In genomic region chr5:37501152-37501551, GRCh38 we compare ENCODE assay signal across 1 cellular context.
TF ChIP-seq lines count a peak whose summit lies in the region.

No MANE protein-coding gene starts in this region.

TF ChIP-seq in IMR-90, 13 proteins besides CTCF, POLR2A, EP300 and RAD21:
- TF ChIP-seq USF2 (IDR thresholded peaks at IDR 0.05; ENCODE audit: low read depth, low read length) = no peak
- no peak for TF ChIP-seq NFE2L2 (IDR thresholded peaks at IDR 0.05; ENCODE audit: low read depth, low read length)
- TF ChIP-seq MXI1 (IDR thresholded peaks at IDR 0.05; ENCODE audit: borderline replicate concordance, low read depth, low read length) = no peak
- no peak for TF ChIP-seq CEBPB (IDR thresholded peaks at IDR 0.05; ENCODE audit: low read depth, low read length)
- no peak for TF ChIP-seq BHLHE40 (IDR thresholded peaks at IDR 0.05; ENCODE audit: low read depth, low read length)
- no peak for TF ChIP-seq MAFK (IDR thresholded peaks at IDR 0.05; ENCODE audit: low read depth, low read length)
- TF ChIP-seq RCOR1 (IDR thresholded peaks at IDR 0.05; ENCODE audit: insufficient replicate concordance, low read length) = no peak
- no peak for TF ChIP-seq ELK1 (IDR thresholded peaks at IDR 0.05; ENCODE audit: borderline replicate concordance, low read depth, low read length)
- TF ChIP-seq SMC3 (IDR thresholded peaks at IDR 0.05; ENCODE audit: low read depth, low read length) = no peak
- no peak for TF ChIP-seq RFX5 (IDR thresholded peaks at IDR 0.05; ENCODE audit: low read depth, low read length)
- TF ChIP-seq MAZ (IDR thresholded peaks at IDR 0.05; ENCODE audit: borderline replicate concordance, low read depth, low read length) = no peak
- TF ChIP-seq CHD1 (IDR thresholded peaks at IDR 0.05; ENCODE audit: low read depth, low read length) = no peak
- no peak for TF ChIP-seq FOS (IDR thresholded peaks at IDR 0.05; ENCODE audit: low read depth, low read length)
